ENCODE assay signal across 8 cellular contexts in the genomic region with DNA sequence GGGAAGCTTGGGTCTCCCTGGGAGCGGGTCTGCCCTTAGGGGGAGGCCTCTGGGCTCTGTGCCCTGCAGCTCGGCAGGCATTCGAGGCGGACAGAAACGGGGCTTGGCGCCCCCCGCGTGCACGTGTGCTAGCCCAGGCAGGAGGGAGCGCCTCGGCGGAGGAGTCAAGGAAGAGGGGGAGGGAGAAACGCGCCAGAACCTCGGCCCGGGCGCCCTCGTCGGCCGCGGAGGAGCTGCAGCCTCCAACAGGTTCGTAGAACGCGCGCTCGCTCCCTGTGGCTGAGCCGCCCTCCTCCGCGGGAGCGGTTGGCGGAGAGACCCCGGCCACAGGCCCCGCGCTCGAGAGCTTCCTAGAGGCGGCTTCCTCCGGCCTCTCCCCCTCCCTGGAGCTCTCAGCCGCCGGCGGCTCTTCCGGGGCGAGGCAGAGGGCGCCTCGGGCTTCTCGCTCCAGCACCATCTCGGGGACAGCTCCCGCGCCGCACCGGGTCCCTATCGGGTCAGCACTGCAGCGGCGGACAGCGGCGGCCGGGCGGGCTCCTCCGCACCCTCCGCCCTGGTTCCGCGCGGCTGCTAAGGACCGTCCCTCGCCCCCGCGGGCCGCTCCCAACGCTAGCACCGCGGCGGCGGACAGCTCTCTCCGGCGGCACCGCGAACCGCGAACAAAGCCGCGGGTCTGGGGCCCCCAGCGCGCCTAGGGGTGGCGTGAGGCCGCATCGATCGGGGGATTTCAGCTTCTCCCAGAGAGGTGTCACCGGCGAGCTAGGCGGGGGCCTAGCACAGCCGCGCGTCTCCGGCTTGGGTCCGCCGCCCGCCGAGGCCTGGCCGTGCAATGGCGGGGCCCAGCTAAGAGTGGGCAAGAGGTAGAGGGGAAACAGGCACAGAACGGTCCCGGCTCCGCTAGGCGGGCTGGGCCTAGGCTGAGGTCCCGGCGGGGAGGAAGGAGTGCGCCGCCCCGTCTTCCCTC.
DNase-seq lines count a peak whose midpoint lies in the region; ATAC-seq and TF ChIP-seq lines count a peak whose summit lies in the region.

No MANE protein-coding gene starts in this region.

- DNase-seq in BJ (ENCODE audit: low read depth) = peak; percentile 8
- peak; percentile 87 for DNase-seq in KG1 (lab: John Stamatoyannopoulos, UW)
- DNase-seq in T-helper 22 cell (ENCODE audit: low read depth) = peak; percentile 53
- DNase-seq in astrocyte of the cerebellum (ENCODE audit: low read depth) = peak; percentile 58
- peak in 42 of 51 donors; percentile 10 to 81 (median 58) for DNase-seq in hypothalamus (lab: John Stamatoyannopoulos, UW)
- peak; percentile 52 for DNase-seq in skeletal muscle cell (ENCODE audit: low read depth)

- H3K4me3 ChIP-seq in BJ (ENCODE audit: low read depth, low read length) (peak overlapping the region; percentile 22; the same call in 1 of the 2 replicates), astrocyte of the cerebellum (ENCODE audit: low read depth, low read length) (peak overlapping the region; percentile 18), skeletal muscle cell (ENCODE audit: low read depth, low read length) (peak overlapping the region; percentile 37)

- peak; percentile 63 for ATAC-seq in GM21360 (IDR thresholded peaks at IDR 0.05; ENCODE audit: unreplicated experiment)
- no peak for ATAC-seq in GM21367 (IDR thresholded peaks at IDR 0.05; ENCODE audit: unreplicated experiment)

- CTCF ChIA-PET in BJ (lab: Yijun Ruan, JAX) = interaction anchor here (1.2 to 1.9 kb wide), 3 partner anchors 14 to 75 kb away, joined by 4 to 6 read pairs (median 5); partner anchors contain the start of gene CPLX2

- POLR2A ChIA-PET in BJ (lab: Charles Lee) = no interaction called here

- no peaks in the 10 kb centered on the region for H3K36me3 ChIP-seq in BJ (ENCODE audit: control insufficient read depth, insufficient read depth, low read length)

- TF ChIP-seq CTCF in BJ (IDR thresholded peaks at IDR 0.05; ENCODE audit: insufficient read depth, low read depth, low read length) (no peak), astrocyte of the cerebellum (IDR thresholded peaks at IDR 0.05; ENCODE audit: low read depth, low read length, missing control alignments) (no peak)

- in situ Hi-C loops in astrocyte of the cerebellum (cut with HindIII; ENCODE audit: low sequenced_read_pairs) = no loop called here

- peaks cover 2% of the 10 kb centered on the region for H3K27me3 ChIP-seq in BJ (ENCODE audit: control insufficient read depth, insufficient read depth, low read length)

Comparison
In these comparisons a context has a peak if more than half of its experiments do, and no peak if none do; other contexts are left out.
1. DNase-seq: peak in every context shown above with its lines; median percentile 87 in KG1; 58 in astrocyte of the cerebellum; 58 in hypothalamus; 53 in T-helper 22 cell; 52 in skeletal muscle cell; 8 in BJ.